ENCODE assay signal across 15 cellular contexts in the genomic region with DNA sequence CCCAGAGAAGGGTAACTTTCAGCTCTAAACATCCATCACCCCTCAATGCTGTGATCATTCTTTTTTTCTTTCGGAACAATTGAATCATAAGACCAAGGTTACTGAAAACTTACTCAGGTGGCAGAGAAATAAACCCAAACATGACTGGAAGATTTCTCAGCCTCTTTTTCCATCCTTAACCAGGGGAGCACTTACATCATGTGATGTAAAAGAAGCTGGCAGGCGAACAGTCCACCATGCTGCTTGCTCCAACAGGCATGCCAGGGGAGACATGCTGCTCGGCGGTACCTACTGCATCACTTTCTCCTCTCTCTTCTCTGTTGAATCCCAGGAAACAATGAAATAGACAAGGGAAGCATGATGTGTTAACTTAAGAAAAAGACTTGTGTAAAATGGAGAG.
"Had no signal": no experiment of that assay in that cellular context is flagged by ENCODE, and none has a peak within 500 bp of the region (broad histone marks: within the 10 kb centered on the region; RNA-seq: fewer than 3 reads in every experiment).

No MANE protein-coding gene starts in this region.

- H3K4me3 ChIP-seq: gastrocnemius medialis, heart right ventricle, left lung, sigmoid colon, tibial nerve had no signal

- H3K36me3 Mint-ChIP-seq: mesothelial cell of epicardium; natural killer cell treated with Interleukin-12 subunit alpha and Interleukin-12 subunit beta and Interleukin-15 and Interleukin-18, amount 100 ng/mL, for 72 hours; WTC11 had no signal

- H3K27me3 ChIP-seq: gastrocnemius medialis, heart right ventricle, left lung, sigmoid colon, tibial nerve had no signal

- DNase-seq: activated CD4-positive, alpha-beta T cell treated with anti-CD3 and anti-CD28 coated beads for 48 hours; activated gamma-delta T cell; activated T-cell treated with anti-CD3 and anti-CD28 coated beads for 4 hours; cerebellar nuclear complex; cortex of kidney; gastrocnemius medialis; heart right ventricle; left lung; nucleus accumbens; sigmoid colon; stimulated activated naive CD4-positive, alpha-beta T cell had no signal

- H3K4me1 Mint-ChIP-seq: WTC11 had no signal

- H3K9me3 Mint-ChIP-seq: mesothelial cell of epicardium; natural killer cell treated with Interleukin-12 subunit alpha and Interleukin-12 subunit beta and Interleukin-15 and Interleukin-18, amount 100 ng/mL, for 72 hours; WTC11 had no signal

- H3K36me3 ChIP-seq: gastrocnemius medialis, heart right ventricle, left lung, sigmoid colon, tibial nerve had no signal

- H3K4me3 Mint-ChIP-seq: mesothelial cell of epicardium; natural killer cell treated with Interleukin-12 subunit alpha and Interleukin-12 subunit beta and Interleukin-15 and Interleukin-18, amount 100 ng/mL, for 72 hours; WTC11 had no signal

- H3K4me1 ChIP-seq: gastrocnemius medialis, sigmoid colon, tibial nerve had no signal

- H3K27ac ChIP-seq: gastrocnemius medialis, heart right ventricle, left lung, sigmoid colon, tibial nerve had no signal

- H3K27ac Mint-ChIP-seq: mesothelial cell of epicardium; natural killer cell treated with Interleukin-12 subunit alpha and Interleukin-12 subunit beta and Interleukin-15 and Interleukin-18, amount 100 ng/mL, for 72 hours; WTC11 had no signal

- ATAC-seq: gastrocnemius medialis, heart right ventricle, left lung, WTC11 had no signal
